Comparison of ENCODE assay signal across 11 cellular contexts in the genomic region with DNA sequence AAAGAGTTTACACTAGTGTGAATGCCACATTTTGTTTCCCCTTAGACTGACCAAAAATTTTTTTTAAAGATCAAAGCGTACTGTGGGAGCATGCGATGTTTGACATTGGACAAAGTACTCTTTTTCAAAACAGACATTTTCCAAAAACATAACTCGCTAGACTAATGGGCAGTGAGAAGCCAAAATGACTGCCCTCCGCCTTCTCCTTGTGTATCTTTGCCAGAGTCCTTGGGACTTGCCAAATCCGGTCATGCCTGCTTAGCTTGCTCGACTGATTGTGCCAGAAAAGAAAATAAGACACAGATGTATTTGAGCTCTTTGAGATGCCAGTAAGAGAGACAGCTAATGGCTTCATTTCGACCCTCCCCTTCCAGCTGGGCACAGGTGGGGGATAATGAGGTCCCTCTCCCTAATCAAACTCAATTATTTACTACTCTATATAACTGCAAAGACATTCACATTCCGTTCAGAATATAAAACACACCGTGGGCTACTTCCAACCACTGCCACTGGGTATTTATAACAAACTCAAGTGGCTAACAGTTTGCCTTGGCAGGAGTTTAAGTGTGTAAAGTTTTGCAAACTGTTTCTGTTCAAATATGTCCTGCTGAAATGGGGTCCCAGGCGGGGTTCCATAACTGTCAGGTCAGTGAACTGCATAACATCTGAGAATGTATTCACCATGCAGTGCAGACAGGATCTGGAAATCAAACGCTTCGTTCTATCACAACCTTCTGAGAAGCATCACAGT.
DNase-seq lines count a peak whose midpoint lies in the region; ATAC-seq and TF ChIP-seq lines count a peak whose summit lies in the region.
"Had no signal": no experiment of that assay in that cellular context is flagged by ENCODE, and none has a peak within 500 bp of the region (broad histone marks: within the 10 kb centered on the region; RNA-seq: fewer than 3 reads in every experiment).

No MANE protein-coding gene starts in this region.

- no peak overlapping the region for H3K27ac Mint-ChIP-seq in stimulated activated naive CD8-positive, alpha-beta T cell treated with anti-CD3 and anti-CD28 coated beads, Interleukin-15, amount 100 ng/mL, for 72 hours
- H3K27ac Mint-ChIP-seq: natural killer cell treated with Interleukin-12 subunit alpha and Interleukin-12 subunit beta and Interleukin-15 and Interleukin-18, amount 100 ng/mL, for 72 hours had no signal

- H3K4me1 Mint-ChIP-seq in stimulated activated naive CD8-positive, alpha-beta T cell treated with anti-CD3 and anti-CD28 coated beads, Interleukin-15, amount 100 ng/mL, for 72 hours: no peaks in the 10 kb centered on the region

- H3K9me3 ChIP-seq in left ventricle myocardium inferior (replicated peaks): no peaks in the 10 kb centered on the region

- DNase-seq in EH (ENCODE audit: low read depth): peak; percentile 44
- DNase-seq in astrocyte of the cerebellum (ENCODE audit: low read depth): peak; percentile 62
- DNase-seq in left ventricle myocardium inferior: no peak
- DNase-seq in sciatic nerve (ENCODE audit: low spot score): no peak
- no peak for DNase-seq in stimulated activated naive CD8-positive, alpha-beta T cell treated with anti-CD3 and anti-CD28 coated beads, Interleukin-15, amount 100 ng/mL, for 72 hours
- DNase-seq in SIG-M5 (lab: John Stamatoyannopoulos, UW): no peak
- DNase-seq: activated naive CD4-positive, alpha-beta T cell treated with anti-CD3 and anti-CD28 coated beads, Interleukin-2, amount 50 U/mL, for 16 hours had no signal

- H3K9me3 Mint-ChIP-seq in stimulated activated naive CD8-positive, alpha-beta T cell treated with anti-CD3 and anti-CD28 coated beads, Interleukin-15, amount 100 ng/mL, for 72 hours: no peaks in the 10 kb centered on the region
- H3K9me3 Mint-ChIP-seq: natural killer cell treated with Interleukin-12 subunit alpha and Interleukin-12 subunit beta and Interleukin-15 and Interleukin-18, amount 100 ng/mL, for 72 hours had no signal

- peaks cover 77% of the 10 kb centered on the region for H3K4me1 ChIP-seq in left ventricle myocardium inferior

- in situ Hi-C loops in astrocyte of the cerebellum (cut with HindIII; ENCODE audit: low sequenced_read_pairs): no loop called here

- no peak overlapping the region for H3K4me3 Mint-ChIP-seq in stimulated activated naive CD8-positive, alpha-beta T cell treated with anti-CD3 and anti-CD28 coated beads, Interleukin-15, amount 100 ng/mL, for 72 hours
- H3K4me3 Mint-ChIP-seq: natural killer cell treated with Interleukin-12 subunit alpha and Interleukin-12 subunit beta and Interleukin-15 and Interleukin-18, amount 100 ng/mL, for 72 hours had no signal

- TF ChIP-seq POLR2A in GM18505 (IDR thresholded peaks at IDR 0.05; ENCODE audit: borderline replicate concordance, extremely low read depth, insufficient read depth, insufficient read length): no peak

- no peaks in the 10 kb centered on the region for H3K27me3 ChIP-seq in left ventricle myocardium inferior (ENCODE audit: low read depth)

- H3K4me3 ChIP-seq in astrocyte of the cerebellum (ENCODE audit: low read depth, low read length) (no peak overlapping the region), left ventricle myocardium inferior (peak overlapping the region; percentile 35)
- H3K4me3 ChIP-seq: K562 had no signal

- TF ChIP-seq CTCF in astrocyte of the cerebellum (IDR thresholded peaks at IDR 0.05; ENCODE audit: low read depth, low read length, missing control alignments): no peak
- TF ChIP-seq CTCF in left ventricle myocardium inferior (IDR thresholded peaks at IDR 0.05; ENCODE audit: borderline replicate concordance): peak; percentile 9

- H3K36me3 ChIP-seq in left ventricle myocardium inferior: no peaks in the 10 kb centered on the region

- ATAC-seq in sciatic nerve (peak; percentile 93), HG02798 (IDR thresholded peaks at IDR 0.05; ENCODE audit: poor library complexity, unreplicated experiment) (no peak), GM18505 (IDR thresholded peaks at IDR 0.05; ENCODE audit: unreplicated experiment) (no peak)
- ATAC-seq in stimulated activated naive CD8-positive, alpha-beta T cell treated with anti-CD3 and anti-CD28 coated beads, Interleukin-15, amount 100 ng/mL, for 72 hours: no peak
- ATAC-seq: K562; natural killer cell treated with Interleukin-12 subunit alpha and Interleukin-12 subunit beta and Interleukin-15 and Interleukin-18, amount 100 ng/mL, for 72 hours had no signal

- peak overlapping the region; percentile 87 for H3K27ac ChIP-seq in left ventricle myocardium inferior (replicated peaks)

- no peaks in the 10 kb centered on the region for H3K27me3 Mint-ChIP-seq in stimulated activated naive CD8-positive, alpha-beta T cell treated with anti-CD3 and anti-CD28 coated beads, Interleukin-15, amount 100 ng/mL, for 72 hours
- H3K27me3 Mint-ChIP-seq: natural killer cell treated with Interleukin-12 subunit alpha and Interleukin-12 subunit beta and Interleukin-15 and Interleukin-18, amount 100 ng/mL, for 72 hours had no signal

- intact Hi-C loops in left ventricle myocardium inferior (cut with micrococcal nuclease): no loop called here
- intact Hi-C loops in sciatic nerve (cut with DNase I): no loop called here

Comparison
In these comparisons a context has a peak if more than half of its experiments do, and no peak if none do; other contexts are left out.
1. DNase-seq: peak in EH (single experiment) and astrocyte of the cerebellum (single experiment); none in left ventricle myocardium inferior (single experiment), sciatic nerve (single experiment), stimulated activated naive CD8-positive, alpha-beta T cell treated with anti-CD3 and anti-CD28 coated beads, Interleukin-15, amount 100 ng/mL, for 72 hours (0 of 2) and SIG-M5 (single experiment).